In the genomic region with DNA sequence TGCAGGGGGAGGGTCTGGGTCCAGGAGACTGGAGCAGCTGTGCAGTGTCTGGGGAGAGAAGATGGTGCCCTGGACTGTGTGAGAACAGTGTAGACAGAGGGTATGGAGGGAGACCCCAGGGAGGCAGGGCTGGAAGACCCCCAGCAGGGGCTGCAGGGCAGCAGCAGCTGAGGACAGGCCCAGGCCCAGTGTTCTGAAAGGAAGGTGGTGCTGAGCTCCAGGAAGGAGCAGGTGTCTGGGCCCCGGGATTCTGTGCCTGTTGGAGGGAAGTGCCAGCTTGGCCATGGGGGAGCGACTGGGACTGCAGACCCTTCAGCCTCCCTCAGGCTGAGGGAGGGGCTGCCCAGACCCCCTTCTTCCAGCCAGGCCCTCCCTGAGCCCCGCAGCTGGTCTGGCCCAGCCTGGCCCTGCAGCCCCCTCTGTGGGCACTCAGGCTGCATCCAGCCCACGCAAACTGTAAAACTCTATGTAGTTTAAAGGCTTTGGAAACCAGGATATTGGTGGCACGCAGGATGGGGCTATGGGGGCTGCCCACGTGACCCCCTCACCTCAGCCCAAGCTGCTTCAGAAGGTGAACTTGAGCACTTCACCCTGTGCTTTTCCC, we compare ENCODE assay signal across 7 cellular contexts.
DNase-seq lines count a peak whose midpoint lies in the region; TF ChIP-seq lines count a peak whose summit lies in the region.
"Not testable (repeated sequence)": the region's sequence is repeated elsewhere in the genome, so short reads cannot be mapped to it uniquely, and the experiment has no call there.

No MANE protein-coding gene starts in this region.

- not testable (repeated sequence) for H3K27me3 Mint-ChIP-seq in endodermal cell (ENCODE audit: insufficient read depth)
- H3K27me3 Mint-ChIP-seq in glutamatergic neuron (ENCODE audit: unreplicated experiment) (peaks cover 14% of the 10 kb centered on the region), type B pancreatic cell (peaks cover 28% of the 10 kb centered on the region)

- H3K27ac ChIP-seq in colonic mucosa; endodermal cell (ENCODE audit: low read depth, low read length); vagina: not testable (repeated sequence)

- TF ChIP-seq CTCF in colonic mucosa (IDR thresholded peaks at IDR 0.05); endodermal cell (conservative IDR thresholded peaks at IDR 0.05); glutamatergic neuron (IDR thresholded peaks at IDR 0.05; ENCODE audit: partially characterized antibody, unreplicated experiment); type B pancreatic cell (conservative IDR thresholded peaks at IDR 0.05); vagina (IDR thresholded peaks at IDR 0.05): not testable (repeated sequence)

- not testable (repeated sequence) for H3K36me3 Mint-ChIP-seq in endodermal cell (ENCODE audit: low read depth); glutamatergic neuron (ENCODE audit: unreplicated experiment); type B pancreatic cell

- not testable (repeated sequence) for H3K27me3 ChIP-seq in colonic mucosa; endodermal cell (ENCODE audit: control insufficient read depth, insufficient read depth, low read length, poor library complexity, severe bottlenecking); vagina

- H3K4me3 ChIP-seq in colonic mucosa; endodermal cell (ENCODE audit: low read length); vagina: not testable (repeated sequence)

- not testable (repeated sequence) for H3K9me3 Mint-ChIP-seq in endodermal cell, type B pancreatic cell
- H3K9me3 Mint-ChIP-seq in glutamatergic neuron (ENCODE audit: unreplicated experiment) = peaks cover 11% of the 10 kb centered on the region

- H3K4me3 Mint-ChIP-seq in endodermal cell, type B pancreatic cell: not testable (repeated sequence)
- peak overlapping the region; percentile 74 for H3K4me3 Mint-ChIP-seq in glutamatergic neuron (ENCODE audit: unreplicated experiment)

- peak; percentile 56 for DNase-seq in NCI-H82 (lab: John Stamatoyannopoulos, UW)
- peak; percentile 6 for DNase-seq in colonic mucosa
- peak; percentile 28 for DNase-seq in endodermal cell
- DNase-seq in glutamatergic neuron = peak; percentile 31
- peak; percentile 74 for DNase-seq in mesenteric fat pad (ENCODE audit: low spot score)
- peak; percentile 42 for DNase-seq in type B pancreatic cell (ENCODE audit: extremely low spot score, unreplicated experiment)
- peak; percentile 37 to 77 for DNase-seq in vagina (ENCODE audit: extremely low spot score in 2 of 2)

- intact Hi-C loops in colonic mucosa (cut with DNase I); vagina (cut with DNase I): not testable (repeated sequence)

- not testable (repeated sequence) for H3K4me1 Mint-ChIP-seq in endodermal cell; type B pancreatic cell (ENCODE audit: unreplicated experiment)
- peaks cover 42% of the 10 kb centered on the region for H3K4me1 Mint-ChIP-seq in glutamatergic neuron (ENCODE audit: low read depth, unreplicated experiment)

- WGBS in endodermal cell (ENCODE audit: insufficient coverage in 1 of 2, insufficient read length in 1 of 2), 2 experiments = 80 to 87% methylated on average over 1 to 6 of the region's 6 CpGs

- H3K27ac Mint-ChIP-seq in endodermal cell, type B pancreatic cell: not testable (repeated sequence)
- peak overlapping the region; percentile 93 for H3K27ac Mint-ChIP-seq in glutamatergic neuron (ENCODE audit: unreplicated experiment)

- not testable (repeated sequence) for H3K9me3 ChIP-seq in colonic mucosa; endodermal cell (ENCODE audit: control insufficient read depth, low read length); vagina

- not testable (repeated sequence) for H3K36me3 ChIP-seq in colonic mucosa; endodermal cell (ENCODE audit: control insufficient read depth, insufficient read depth, low read length); vagina

- H3K4me1 ChIP-seq in colonic mucosa; endodermal cell (ENCODE audit: control insufficient read depth, insufficient read depth, low read length); vagina: not testable (repeated sequence)

- not testable (repeated sequence) for TF ChIP-seq POLR2A in vagina (IDR thresholded peaks at IDR 0.05)

- H3K9ac ChIP-seq in colonic mucosa (ENCODE audit: low read depth in 2 of 2, low read length in 2 of 2); endodermal cell (ENCODE audit: extremely low read depth, low read length, poor library complexity, severe bottlenecking): not testable (repeated sequence)

Comparison
In these comparisons a context has a peak if more than half of its experiments do, and no peak if none do; other contexts are left out.
1. DNase-seq: peak in every context shown above with its lines; median percentile 74 in mesenteric fat pad; 57 in vagina; 56 in NCI-H82; 42 in type B pancreatic cell; 31 in glutamatergic neuron; 28 in endodermal cell; 6 in colonic mucosa.